19 cellular contexts compared by ENCODE assay signal in genomic region chr12:75658286-75658685, GRCh38.
DNase-seq lines count a peak whose midpoint lies in the region; ATAC-seq and TF ChIP-seq lines count a peak whose summit lies in the region.
"Had no signal": no experiment of that assay in that cellular context is flagged by ENCODE, and none has a peak within 500 bp of the region (broad histone marks: within the 10 kb centered on the region; RNA-seq: fewer than 3 reads in every experiment).

No MANE protein-coding gene starts in this region.

- H4K20me1 ChIP-seq in smooth muscle cell (ENCODE audit: low read depth) = no peaks in the 10 kb centered on the region
- H4K20me1 ChIP-seq: BLaER1 had no signal

- no peak overlapping the region for H3K4me3 ChIP-seq in esophagus squamous epithelium
- H3K4me3 ChIP-seq in smooth muscle cell = no peak overlapping the region
- H3K4me3 ChIP-seq: BLaER1, left ventricle myocardium inferior, Peyer's patch, upper lobe of right lung had no signal

- DNase-seq in DMS53 (lab: John Stamatoyannopoulos, UW) (peak; percentile 20), DMS53 treated with DMSO at 0.1 percent for 48 hours (lab: John Stamatoyannopoulos, UW; ENCODE audit: unreplicated experiment) (no peak), RPMI7951 (ENCODE audit: low read depth) (peak; percentile 43), esophagus squamous epithelium (lab: John Stamatoyannopoulos, UW) (no peak), smooth muscle cell (lab: John Stamatoyannopoulos, UW; ENCODE audit: unreplicated experiment) (no peak), HuH-7 (ENCODE audit: low spot score) (no peak), retina (no peak)
- DNase-seq: activated naive CD4-positive, alpha-beta T cell; Caco-2; cerebellar nuclear complex; effector CD4-positive, alpha-beta T cell; left ventricle myocardium inferior; NCI-H2171; Peyer's patch; stimulated activated CD8-positive, alpha-beta memory T cell treated with anti-CD3 and anti-CD28 coated beads, Interleukin-4, amount 100 ng/mL, for 48 hours; upper lobe of right lung had no signal

- H2AFZ ChIP-seq in smooth muscle cell (ENCODE audit: low read depth) = no peak overlapping the region

- H3K79me2 ChIP-seq in smooth muscle cell (ENCODE audit: low read depth) = no peaks in the 10 kb centered on the region

- H3K9me3 ChIP-seq in esophagus squamous epithelium = no peaks in the 10 kb centered on the region
- H3K9me3 ChIP-seq in smooth muscle cell (replicated peaks; ENCODE audit: low read depth) = no peaks in the 10 kb centered on the region
- H3K9me3 ChIP-seq: BLaER1, Caco-2, left ventricle myocardium inferior, Peyer's patch, upper lobe of right lung had no signal

- TF ChIP-seq CTCF in esophagus squamous epithelium (IDR thresholded peaks at IDR 0.05) (no peak), smooth muscle cell (IDR thresholded peaks at IDR 0.05; ENCODE audit: borderline replicate concordance, insufficient read depth, poor library complexity, severe bottlenecking) (no peak)

- H3K9ac ChIP-seq in smooth muscle cell (ENCODE audit: low read depth) = peak overlapping the region; percentile 39
- H3K9ac ChIP-seq: BLaER1 had no signal

- ATAC-seq in HG02885 (IDR thresholded peaks at IDR 0.05; ENCODE audit: poor library complexity, unreplicated experiment) = no peak
- ATAC-seq: upper lobe of right lung had no signal

- H3K27ac ChIP-seq in esophagus squamous epithelium (peak overlapping the region; percentile 35 to 84 (median 68)), smooth muscle cell (ENCODE audit: low read depth) (peak overlapping the region; percentile 94)
- H3K27ac ChIP-seq: 22Rv1, BLaER1, left ventricle myocardium inferior, Peyer's patch, upper lobe of right lung had no signal

- no peaks in the 10 kb centered on the region for H3K36me3 ChIP-seq in esophagus squamous epithelium
- H3K36me3 ChIP-seq in smooth muscle cell (ENCODE audit: low read depth) = no peaks in the 10 kb centered on the region
- H3K36me3 ChIP-seq: BLaER1, left ventricle myocardium inferior, Peyer's patch, upper lobe of right lung had no signal

- H3K4me1 ChIP-seq in esophagus squamous epithelium (peaks cover 6 to 72% (median 22%) of the 10 kb centered on the region in 3 donors), smooth muscle cell (ENCODE audit: low read depth) (peaks cover 12% of the 10 kb centered on the region)
- H3K4me1 ChIP-seq: BLaER1, Caco-2, left ventricle myocardium inferior, Peyer's patch, upper lobe of right lung had no signal

- no peaks in the 10 kb centered on the region for H3K27me3 ChIP-seq in esophagus squamous epithelium
- no peaks in the 10 kb centered on the region for H3K27me3 ChIP-seq in smooth muscle cell (ENCODE audit: low read depth)
- H3K27me3 ChIP-seq: BLaER1, Peyer's patch, upper lobe of right lung had no signal

- intact Hi-C loops in esophagus squamous epithelium (cut with DNase I) = no loop called here

- H3F3A ChIP-seq in smooth muscle cell (ENCODE audit: low read depth) = peaks cover 6% of the 10 kb centered on the region

- TF ChIP-seq POLR2A in esophagus squamous epithelium (IDR thresholded peaks at IDR 0.05) = no peak

- H3K4me2 ChIP-seq in smooth muscle cell = peak overlapping the region; percentile 34
- H3K4me2 ChIP-seq: BLaER1 had no signal

Comparison
In these comparisons a context has a peak if more than half of its experiments do, and no peak if none do; other contexts are left out.
1. DNase-seq: peak in DMS53 (single experiment) and RPMI7951 (single experiment); none in DMS53 treated with DMSO at 0.1 percent for 48 hours (single experiment), esophagus squamous epithelium (single experiment), smooth muscle cell (single experiment), HuH-7 (single experiment) and retina (single experiment).